ENCODE assay signal across 1 cellular context in the genomic region with DNA sequence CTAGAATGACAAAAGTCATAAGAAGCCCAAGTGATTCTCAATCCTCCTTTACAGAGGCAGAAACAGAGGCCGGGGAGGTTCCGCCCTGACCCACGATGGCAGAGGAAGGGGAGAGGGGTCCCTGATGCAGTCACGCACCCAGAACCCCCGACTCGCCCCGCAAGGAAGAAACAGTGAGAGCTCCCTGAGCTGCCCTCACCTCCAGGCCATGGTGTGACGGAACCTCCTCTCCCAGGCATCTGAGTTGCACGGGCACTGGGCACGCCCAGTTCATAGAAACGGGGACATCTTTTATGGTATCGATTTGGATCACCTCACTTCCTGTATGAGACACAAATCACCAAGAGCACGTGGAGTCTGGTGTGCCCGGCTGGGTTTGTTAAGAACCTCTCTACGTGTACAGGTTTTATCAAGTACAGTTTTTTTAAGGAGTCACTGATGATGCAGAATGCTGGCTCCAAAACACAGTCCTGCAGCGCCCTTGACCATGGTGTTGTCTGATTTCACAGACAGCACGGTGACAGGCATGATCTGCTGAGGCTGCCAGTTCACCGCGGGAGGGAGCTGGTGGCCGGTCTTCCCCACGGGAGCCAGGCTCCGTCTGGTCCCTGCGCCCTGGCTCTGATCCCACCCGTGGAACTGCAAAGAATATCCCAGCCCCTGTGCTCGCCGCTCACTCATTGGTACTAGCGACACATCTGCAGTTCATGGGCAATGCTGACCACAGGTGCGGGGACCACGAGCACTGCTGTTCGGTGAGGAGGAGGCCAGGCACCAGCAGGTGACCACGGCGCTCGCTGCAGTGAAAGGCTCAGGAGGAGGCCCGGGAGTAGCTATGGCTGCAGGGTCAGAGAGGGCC.
TF ChIP-seq lines count a peak whose summit lies in the region.

No MANE protein-coding gene starts in this region.

TF ChIP-seq in GM23338, 12 proteins besides CTCF, POLR2A, EP300 and RAD21 (continued from another document):
- TF ChIP-seq, protein P1, sequence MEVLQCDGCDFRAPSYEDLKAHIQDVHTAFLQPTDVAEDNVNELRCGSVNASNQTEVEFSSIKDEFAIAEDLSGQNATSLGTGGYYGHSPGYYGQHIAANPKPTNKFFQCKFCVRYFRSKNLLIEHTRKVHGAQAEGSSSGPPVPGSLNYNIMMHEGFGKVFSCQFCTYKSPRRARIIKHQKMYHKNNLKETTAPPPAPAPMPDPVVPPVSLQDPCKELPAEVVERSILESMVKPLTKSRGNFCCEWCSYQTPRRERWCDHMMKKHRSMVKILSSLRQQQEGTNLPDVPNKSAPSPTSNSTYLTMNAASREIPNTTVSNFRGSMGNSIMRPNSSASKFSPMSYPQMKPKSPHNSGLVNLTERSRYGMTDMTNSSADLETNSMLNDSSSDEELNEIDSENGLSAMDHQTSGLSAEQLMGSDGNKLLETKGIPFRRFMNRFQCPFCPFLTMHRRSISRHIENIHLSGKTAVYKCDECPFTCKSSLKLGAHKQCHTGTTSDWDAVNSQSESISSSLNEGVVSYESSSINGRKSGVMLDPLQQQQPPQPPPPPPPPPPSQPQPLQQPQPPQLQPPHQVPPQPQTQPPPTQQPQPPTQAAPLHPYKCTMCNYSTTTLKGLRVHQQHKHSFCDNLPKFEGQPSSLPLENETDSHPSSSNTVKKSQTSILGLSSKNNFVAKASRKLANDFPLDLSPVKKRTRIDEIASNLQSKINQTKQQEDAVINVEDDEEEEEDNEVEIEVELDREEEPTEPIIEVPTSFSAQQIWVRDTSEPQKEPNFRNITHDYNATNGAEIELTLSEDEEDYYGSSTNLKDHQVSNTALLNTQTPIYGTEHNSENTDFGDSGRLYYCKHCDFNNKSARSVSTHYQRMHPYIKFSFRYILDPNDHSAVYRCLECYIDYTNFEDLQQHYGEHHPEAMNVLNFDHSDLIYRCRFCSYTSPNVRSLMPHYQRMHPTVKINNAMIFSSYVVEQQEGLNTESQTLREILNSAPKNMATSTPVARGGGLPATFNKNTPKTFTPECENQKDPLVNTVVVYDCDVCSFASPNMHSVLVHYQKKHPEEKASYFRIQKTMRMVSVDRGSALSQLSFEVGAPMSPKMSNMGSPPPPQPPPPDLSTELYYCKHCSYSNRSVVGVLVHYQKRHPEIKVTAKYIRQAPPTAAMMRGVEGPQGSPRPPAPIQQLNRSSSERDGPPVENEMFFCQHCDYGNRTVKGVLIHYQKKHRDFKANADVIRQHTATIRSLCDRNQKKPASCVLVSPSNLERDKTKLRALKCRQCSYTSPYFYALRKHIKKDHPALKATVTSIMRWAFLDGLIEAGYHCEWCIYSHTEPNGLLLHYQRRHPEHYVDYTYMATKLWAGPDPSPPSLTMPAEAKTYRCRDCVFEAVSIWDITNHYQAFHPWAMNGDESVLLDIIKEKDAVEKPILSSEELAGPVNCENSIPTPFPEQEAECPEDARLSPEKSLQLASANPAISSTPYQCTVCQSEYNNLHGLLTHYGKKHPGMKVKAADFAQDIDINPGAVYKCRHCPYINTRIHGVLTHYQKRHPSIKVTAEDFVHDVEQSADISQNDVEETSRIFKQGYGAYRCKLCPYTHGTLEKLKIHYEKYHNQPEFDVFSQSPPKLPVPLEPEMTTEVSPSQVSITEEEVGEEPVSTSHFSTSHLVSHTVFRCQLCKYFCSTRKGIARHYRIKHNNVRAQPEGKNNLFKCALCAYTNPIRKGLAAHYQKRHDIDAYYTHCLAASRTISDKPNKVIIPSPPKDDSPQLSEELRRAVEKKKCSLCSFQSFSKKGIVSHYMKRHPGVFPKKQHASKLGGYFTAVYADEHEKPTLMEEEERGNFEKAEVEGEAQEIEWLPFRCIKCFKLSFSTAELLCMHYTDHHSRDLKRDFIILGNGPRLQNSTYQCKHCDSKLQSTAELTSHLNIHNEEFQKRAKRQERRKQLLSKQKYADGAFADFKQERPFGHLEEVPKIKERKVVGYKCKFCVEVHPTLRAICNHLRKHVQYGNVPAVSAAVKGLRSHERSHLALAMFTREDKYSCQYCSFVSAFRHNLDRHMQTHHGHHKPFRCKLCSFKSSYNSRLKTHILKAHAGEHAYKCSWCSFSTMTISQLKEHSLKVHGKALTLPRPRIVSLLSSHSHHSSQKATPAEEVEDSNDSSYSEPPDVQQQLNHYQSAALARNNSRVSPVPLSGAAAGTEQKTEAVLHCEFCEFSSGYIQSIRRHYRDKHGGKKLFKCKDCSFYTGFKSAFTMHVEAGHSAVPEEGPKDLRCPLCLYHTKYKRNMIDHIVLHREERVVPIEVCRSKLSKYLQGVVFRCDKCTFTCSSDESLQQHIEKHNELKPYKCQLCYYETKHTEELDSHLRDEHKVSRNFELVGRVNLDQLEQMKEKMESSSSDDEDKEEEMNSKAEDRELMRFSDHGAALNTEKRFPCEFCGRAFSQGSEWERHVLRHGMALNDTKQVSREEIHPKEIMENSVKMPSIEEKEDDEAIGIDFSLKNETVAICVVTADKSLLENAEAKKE (CRISPR knock-in tag; IDR thresholded peaks at IDR 0.05): no peak
- TF ChIP-seq, protein P2, sequence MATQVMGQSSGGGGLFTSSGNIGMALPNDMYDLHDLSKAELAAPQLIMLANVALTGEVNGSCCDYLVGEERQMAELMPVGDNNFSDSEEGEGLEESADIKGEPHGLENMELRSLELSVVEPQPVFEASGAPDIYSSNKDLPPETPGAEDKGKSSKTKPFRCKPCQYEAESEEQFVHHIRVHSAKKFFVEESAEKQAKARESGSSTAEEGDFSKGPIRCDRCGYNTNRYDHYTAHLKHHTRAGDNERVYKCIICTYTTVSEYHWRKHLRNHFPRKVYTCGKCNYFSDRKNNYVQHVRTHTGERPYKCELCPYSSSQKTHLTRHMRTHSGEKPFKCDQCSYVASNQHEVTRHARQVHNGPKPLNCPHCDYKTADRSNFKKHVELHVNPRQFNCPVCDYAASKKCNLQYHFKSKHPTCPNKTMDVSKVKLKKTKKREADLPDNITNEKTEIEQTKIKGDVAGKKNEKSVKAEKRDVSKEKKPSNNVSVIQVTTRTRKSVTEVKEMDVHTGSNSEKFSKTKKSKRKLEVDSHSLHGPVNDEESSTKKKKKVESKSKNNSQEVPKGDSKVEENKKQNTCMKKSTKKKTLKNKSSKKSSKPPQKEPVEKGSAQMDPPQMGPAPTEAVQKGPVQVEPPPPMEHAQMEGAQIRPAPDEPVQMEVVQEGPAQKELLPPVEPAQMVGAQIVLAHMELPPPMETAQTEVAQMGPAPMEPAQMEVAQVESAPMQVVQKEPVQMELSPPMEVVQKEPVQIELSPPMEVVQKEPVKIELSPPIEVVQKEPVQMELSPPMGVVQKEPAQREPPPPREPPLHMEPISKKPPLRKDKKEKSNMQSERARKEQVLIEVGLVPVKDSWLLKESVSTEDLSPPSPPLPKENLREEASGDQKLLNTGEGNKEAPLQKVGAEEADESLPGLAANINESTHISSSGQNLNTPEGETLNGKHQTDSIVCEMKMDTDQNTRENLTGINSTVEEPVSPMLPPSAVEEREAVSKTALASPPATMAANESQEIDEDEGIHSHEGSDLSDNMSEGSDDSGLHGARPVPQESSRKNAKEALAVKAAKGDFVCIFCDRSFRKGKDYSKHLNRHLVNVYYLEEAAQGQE (IDR thresholded peaks at IDR 0.05; ENCODE audit: unreplicated experiment): no peak
- TF ChIP-seq ZNF114 (CRISPR knock-in tag; IDR thresholded peaks at IDR 0.05) (no peak), STAT1 (IDR thresholded peaks at IDR 0.05; ENCODE audit: unreplicated experiment) (no peak), ZNF331 (CRISPR knock-in tag; IDR thresholded peaks at IDR 0.05; ENCODE audit: low read depth) (no peak), NANOG (IDR thresholded peaks at IDR 0.05; ENCODE audit: borderline replicate concordance) (no peak), CREB1 (CRISPR knock-in tag; IDR thresholded peaks at IDR 0.05; ENCODE audit: low read depth) (no peak)
